Comparison of ENCODE assay signal across 29 cellular contexts in the genomic region with DNA sequence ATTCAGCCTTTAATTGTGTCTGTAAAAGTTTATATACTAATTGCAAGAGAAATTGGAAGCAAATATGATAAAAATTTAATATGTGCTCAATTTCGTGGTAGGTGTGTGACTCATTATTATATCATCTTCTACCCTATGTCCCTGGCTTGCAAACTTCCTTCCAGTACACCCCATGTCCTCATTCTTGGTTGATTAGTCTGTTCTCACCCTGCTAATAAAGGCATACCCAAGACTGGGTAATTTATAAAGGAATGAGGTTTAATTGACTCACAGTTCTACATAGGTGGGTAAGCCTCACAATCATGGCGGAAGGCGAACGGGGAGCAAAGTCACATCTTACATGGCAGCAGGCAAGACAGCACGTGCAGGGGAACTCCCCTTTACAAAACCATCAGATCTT. TPM values are rescaled to one million over a fixed set of nuclear protein-coding genes. Genes with fewer than 3 reads are reported as not detected.
DNase-seq lines count a peak whose midpoint lies in the region; ATAC-seq, FAIRE-seq and TF ChIP-seq lines count a peak whose summit lies in the region.
"Had no signal": no experiment of that assay in that cellular context is flagged by ENCODE, and none has a peak within 500 bp of the region (broad histone marks: within the 10 kb centered on the region; RNA-seq: fewer than 3 reads in every experiment).

No MANE protein-coding gene starts in this region.

- no TSS peak for BruUV-seq in mammary epithelial cell (replicated peaks; lab: Mats Ljungman, UMichigan)

- DNase-seq in EL (peak; percentile 27), M059J (ENCODE audit: low read depth) (peak; percentile 34), mammary epithelial cell (peak; percentile 85), keratinocyte (ENCODE audit: low read depth, low spot score) (peak; percentile 86), smooth muscle cell (lab: John Stamatoyannopoulos, UW; ENCODE audit: unreplicated experiment) (no peak), SK-N-SH (no peak)
- no peak for DNase-seq in stimulated activated effector memory CD8-positive, alpha-beta T cell treated with anti-CD3 and anti-CD28 coated beads, Interleukin-12 subunit alpha, Interleukin-12 subunit beta, amount 100 ng/mL, for 72 hours (ENCODE audit: low spot score in 2 of 2)
- DNase-seq: ACHN; activated CD8-positive, alpha-beta T cell treated with anti-CD3 and anti-CD28 coated beads, Interleukin-2, amount 10 ng/mL, durations not matched to agents 7 days and 5 days; caudate nucleus; DMS153; endodermal cell; islet precursor cell; natural killer cell; NCI-H1092; NCI-H187; occipital lobe; RPMI8226; small intestine; stimulated activated CD4-positive, alpha-beta T cell treated with anti-CD3 and anti-CD28 coated beads, Interleukin-1b, Interleukin-23, amount 100 ng/mL, for 48 hours; T-helper 2 cell; transverse colon had no signal

- no peaks in the 10 kb centered on the region for H3K36me3 ChIP-seq in mammary epithelial cell (ENCODE audit: insufficient read depth, low read length)
- no peaks in the 10 kb centered on the region for H3K36me3 ChIP-seq in keratinocyte (ENCODE audit: control insufficient read depth in 2 of 2, extremely low read depth in 1 of 2, insufficient read depth in 2 of 2, low read length in 2 of 2)
- no peaks in the 10 kb centered on the region for H3K36me3 ChIP-seq in smooth muscle cell (ENCODE audit: low read depth)
- no peaks in the 10 kb centered on the region for H3K36me3 ChIP-seq in SK-N-SH (replicated peaks in 1 of 2; ENCODE audit: control insufficient read depth in 1 of 2, insufficient read depth in 2 of 2, low read length in 1 of 2)
- H3K36me3 ChIP-seq: transverse colon had no signal

- H3K9me3 ChIP-seq in mammary epithelial cell (replicated peaks; ENCODE audit: insufficient read depth, low read length) (peaks cover 9% of the 10 kb centered on the region), keratinocyte (ENCODE audit: control insufficient read depth, low read depth, low read length) (no peaks in the 10 kb centered on the region), smooth muscle cell (replicated peaks; ENCODE audit: low read depth) (no peaks in the 10 kb centered on the region), SK-N-SH (no peaks in the 10 kb centered on the region)
- H3K9me3 ChIP-seq: transverse colon had no signal

- no peaks in the 10 kb centered on the region for H3F3A ChIP-seq in smooth muscle cell (ENCODE audit: low read depth)
- no peaks in the 10 kb centered on the region for H3F3A ChIP-seq in SK-N-SH (replicated peaks; ENCODE audit: insufficient read depth)

- TF ChIP-seq RAD21 in SK-N-SH (IDR thresholded peaks at IDR 0.05; ENCODE audit: low read length) = no peak

- CTCF ChIA-PET in mammary epithelial cell (lab: Charles Lee; ENCODE audit: low non-redundant PET) (no interaction called here), SK-N-SH (lab: Yijun Ruan, JAX) (interaction anchor here (1.2 to 1.5 kb wide), 2 partner anchors 29 to 153 kb away, joined by 3 to 5 read pairs; no protein-coding TSS in a partner anchor)

- POLR2A ChIA-PET in SK-N-SH (lab: Yijun Ruan, JAX) = no interaction called here

- no peak for FAIRE-seq in keratinocyte (lab: Jason Lieb, UNC)
- FAIRE-seq: small intestine had no signal

- H3K4me2 ChIP-seq in mammary epithelial cell (ENCODE audit: insufficient read depth, low read depth, low read length) (peak overlapping the region; percentile 47), keratinocyte (ENCODE audit: control insufficient read depth, extremely low read depth, insufficient read depth, low read depth, low read length) (peak overlapping the region; percentile 57), smooth muscle cell (no peak overlapping the region), SK-N-SH (no peak overlapping the region)

- in situ Hi-C loops in mammary epithelial cell (cut with MboI; ENCODE audit: low sequenced_read_pairs in 2 of 2) = no loop called here

- H3K27me3 ChIP-seq in mammary epithelial cell (ENCODE audit: insufficient read depth, low read length) (no peaks in the 10 kb centered on the region), keratinocyte (ENCODE audit: control insufficient read depth, extremely low read depth, insufficient read depth, low read length) (no peaks in the 10 kb centered on the region), smooth muscle cell (ENCODE audit: low read depth) (peaks cover 4% of the 10 kb centered on the region), SK-N-SH (ENCODE audit: insufficient read depth) (peaks cover 8% of the 10 kb centered on the region; the same call in 1 of the 2 replicates)
- H3K27me3 ChIP-seq: transverse colon had no signal

- peaks cover 10% of the 10 kb centered on the region for H3K4me1 ChIP-seq in mammary epithelial cell (ENCODE audit: insufficient read depth, low read length)
- H3K4me1 ChIP-seq in keratinocyte (ENCODE audit: control insufficient read depth, extremely low read depth, insufficient read depth, low read length) = peaks cover 8% of the 10 kb centered on the region
- no peaks in the 10 kb centered on the region for H3K4me1 ChIP-seq in smooth muscle cell (ENCODE audit: low read depth)
- no peaks in the 10 kb centered on the region for H3K4me1 ChIP-seq in SK-N-SH (ENCODE audit: control insufficient read depth in 1 of 2, insufficient read depth in 2 of 2, low read depth in 1 of 2, low read length in 1 of 2)
- H3K4me1 ChIP-seq: transverse colon had no signal

- H3K79me2 ChIP-seq in mammary epithelial cell (ENCODE audit: insufficient read depth, low read length) = no peaks in the 10 kb centered on the region
- no peaks in the 10 kb centered on the region for H3K79me2 ChIP-seq in keratinocyte (ENCODE audit: control insufficient read depth, insufficient read depth, low read length)
- H3K79me2 ChIP-seq in smooth muscle cell (ENCODE audit: low read depth) = no peaks in the 10 kb centered on the region
- no peaks in the 10 kb centered on the region for H3K79me2 ChIP-seq in SK-N-SH (ENCODE audit: insufficient read depth)

- H3K9me1 ChIP-seq in keratinocyte (ENCODE audit: control insufficient read depth, extremely low read depth, insufficient read depth, low read length) = no peaks in the 10 kb centered on the region

- 4% methylated on average over 4 of the region's 5 CpGs for WGBS in mammary epithelial cell (ENCODE audit: low coverage, missing lambda C conversion rate)
- 74% methylated on average over 5 of the region's 5 CpGs for WGBS in smooth muscle cell (ENCODE audit: low lambda C conversion rate)
- 55% methylated on average over 5 of the region's 5 CpGs for WGBS in SK-N-SH (ENCODE audit: low lambda C conversion rate)

- H3K9me2 ChIP-seq in SK-N-SH = no peaks in the 10 kb centered on the region

- no peak overlapping the region for H3K27ac Mint-ChIP-seq in stimulated activated effector memory CD8-positive, alpha-beta T cell treated with anti-CD3 and anti-CD28 coated beads, Interleukin-12 subunit alpha, Interleukin-12 subunit beta, amount 100 ng/mL, for 72 hours
- H3K27ac Mint-ChIP-seq: activated CD8-positive, alpha-beta T cell treated with anti-CD3 and anti-CD28 coated beads, Interleukin-2, amount 10 ng/mL, durations not matched to agents 7 days and 5 days; activated naive CD4-positive, alpha-beta T cell treated with anti-CD3 and anti-CD28 coated beads, Interleukin-2, amount 50 U/mL, for 72 hours; endodermal cell; natural killer cell had no signal

- intact Hi-C loops in mammary epithelial cell (cut with micrococcal nuclease) = no loop called here

- H3K36me3 Mint-ChIP-seq in stimulated activated effector memory CD8-positive, alpha-beta T cell treated with anti-CD3 and anti-CD28 coated beads, Interleukin-12 subunit alpha, Interleukin-12 subunit beta, amount 100 ng/mL, for 72 hours = no peaks in the 10 kb centered on the region
- H3K36me3 Mint-ChIP-seq: activated naive CD4-positive, alpha-beta T cell treated with anti-CD3 and anti-CD28 coated beads, Interleukin-2, amount 50 U/mL, for 72 hours; natural killer cell had no signal

- H3K27ac ChIP-seq in mammary epithelial cell (ENCODE audit: insufficient read depth, low read depth, low read length) (peak overlapping the region; percentile 56), keratinocyte (ENCODE audit: control insufficient read depth, insufficient read depth, low read length) (peak overlapping the region; percentile 74), smooth muscle cell (ENCODE audit: low read depth) (no peak overlapping the region), SK-N-SH (ENCODE audit: low read depth in 2 of 2, low read length in 1 of 2) (no peak overlapping the region)
- H3K27ac ChIP-seq: SK-N-MC, transverse colon had no signal

- H3K9ac ChIP-seq in mammary epithelial cell (ENCODE audit: insufficient read depth, low read length) (no peak overlapping the region), keratinocyte (ENCODE audit: control insufficient read depth, extremely low read depth, insufficient read depth, low read length) (no peak overlapping the region), smooth muscle cell (ENCODE audit: low read depth) (no peak overlapping the region), SK-N-SH (no peak overlapping the region)

- dilution Hi-C loops in mammary epithelial cell (cut with HindIII; ENCODE audit: low sequenced_read_pairs) = no loop called here
- dilution Hi-C loops in keratinocyte (cut with MboI; ENCODE audit: extremely low pct_ligation_motif_present, low sequenced_read_pairs) = no loop called here

- H3K4me3 ChIP-seq in mammary epithelial cell (replicated peaks in 1 of 3; ENCODE audit: insufficient read depth in 1 of 3, low read depth in 2 of 3, low read length in 3 of 3) (no peak overlapping the region), keratinocyte (ENCODE audit: control insufficient read depth in 2 of 3, extremely low read depth in 1 of 3, insufficient read depth in 2 of 3, low read depth in 1 of 3, low read length in 3 of 3) (peak overlapping the region in 1 of 3 experiments; percentile 14), smooth muscle cell (no peak overlapping the region), SK-N-SH (ENCODE audit: low read depth in 2 of 2, low read length in 1 of 2) (no peak overlapping the region)
- H3K4me3 ChIP-seq: SK-N-MC, transverse colon had no signal

- TF ChIP-seq EP300 in SK-N-SH (IDR thresholded peaks at IDR 0.05; ENCODE audit: borderline replicate concordance in 1 of 2, low read depth in 1 of 2, low read length in 1 of 2) = no peak

- no peak for TF ChIP-seq CTCF in mammary epithelial cell (conservative IDR thresholded peaks at IDR 0.05 in 1 of 2, IDR thresholded peaks at IDR 0.05 in 1 of 2; ENCODE audit: extremely low read depth in 1 of 2, insufficient read depth in 1 of 2, low read depth in 1 of 2, low read length in 2 of 2)
- no peak for TF ChIP-seq CTCF in keratinocyte (optimal IDR thresholded peaks at IDR 0.05 in 1 of 3, IDR thresholded peaks at IDR 0.05 in 1 of 3, conservative IDR thresholded peaks at IDR 0.05 in 1 of 3; ENCODE audit: extremely low read depth in 1 of 3, insufficient read depth in 2 of 3, low read length in 3 of 3)
- no peak for TF ChIP-seq CTCF in smooth muscle cell (IDR thresholded peaks at IDR 0.05; ENCODE audit: borderline replicate concordance, insufficient read depth, poor library complexity, severe bottlenecking)
- no peak for TF ChIP-seq CTCF in SK-N-SH (IDR thresholded peaks at IDR 0.05)

- peaks cover 9% of the 10 kb centered on the region for H3K4me1 Mint-ChIP-seq in stimulated activated effector memory CD8-positive, alpha-beta T cell treated with anti-CD3 and anti-CD28 coated beads, Interleukin-12 subunit alpha, Interleukin-12 subunit beta, amount 100 ng/mL, for 72 hours
- H3K4me1 Mint-ChIP-seq: endodermal cell had no signal

- H3K9me3 Mint-ChIP-seq in stimulated activated effector memory CD8-positive, alpha-beta T cell treated with anti-CD3 and anti-CD28 coated beads, Interleukin-12 subunit alpha, Interleukin-12 subunit beta, amount 100 ng/mL, for 72 hours = no peaks in the 10 kb centered on the region
- H3K9me3 Mint-ChIP-seq: activated naive CD4-positive, alpha-beta T cell treated with anti-CD3 and anti-CD28 coated beads, Interleukin-2, amount 50 U/mL, for 72 hours; endodermal cell; natural killer cell had no signal

- ATAC-seq in stimulated activated effector memory CD8-positive, alpha-beta T cell treated with anti-CD3 and anti-CD28 coated beads, Interleukin-12 subunit alpha, Interleukin-12 subunit beta, amount 100 ng/mL, for 72 hours = no peak
- no peak for ATAC-seq in GM21526 (IDR thresholded peaks at IDR 0.05; ENCODE audit: low FRiP score, unreplicated experiment)
- ATAC-seq: activated CD8-positive, alpha-beta T cell treated with anti-CD3 and anti-CD28 coated beads, Interleukin-2, amount 10 ng/mL, durations not matched to agents 7 days and 5 days; activated naive CD4-positive, alpha-beta T cell treated with anti-CD3 and anti-CD28 coated beads, Interleukin-2, amount 50 U/mL, for 72 hours; natural killer cell had no signal

- H4K20me1 ChIP-seq in mammary epithelial cell (ENCODE audit: insufficient read depth, low read length) (no peaks in the 10 kb centered on the region), keratinocyte (ENCODE audit: control insufficient read depth, extremely low read depth, insufficient read depth, low read length) (no peaks in the 10 kb centered on the region), smooth muscle cell (ENCODE audit: low read depth) (no peaks in the 10 kb centered on the region), SK-N-SH (ENCODE audit: insufficient read depth) (no peaks in the 10 kb centered on the region)

- no peak overlapping the region for H3K4me3 Mint-ChIP-seq in stimulated activated effector memory CD8-positive, alpha-beta T cell treated with anti-CD3 and anti-CD28 coated beads, Interleukin-12 subunit alpha, Interleukin-12 subunit beta, amount 100 ng/mL, for 72 hours
- H3K4me3 Mint-ChIP-seq: activated CD8-positive, alpha-beta T cell treated with anti-CD3 and anti-CD28 coated beads, Interleukin-2, amount 10 ng/mL, durations not matched to agents 7 days and 5 days; endodermal cell; natural killer cell had no signal

- H2AFZ ChIP-seq in mammary epithelial cell (ENCODE audit: low read depth, low read length) = peak overlapping the region; percentile 76
- H2AFZ ChIP-seq in keratinocyte (ENCODE audit: control insufficient read depth, low read length) = peak overlapping the region; percentile 78
- H2AFZ ChIP-seq in smooth muscle cell (ENCODE audit: low read depth) = no peak overlapping the region
- no peak overlapping the region for H2AFZ ChIP-seq in SK-N-SH (ENCODE audit: low read depth)

RNA-seq across cellular contexts. Expression of gene MRGPRX3, which starts 11.9 kb away (rescaled TPM):
- not detected in 2 replicates for total RNA-seq in M059J (2014; rRNA removed; shearing (Covaris generic))
- 10 to 100 TPM in 1 of 2 donors, 1 to 10 TPM in 1; 5.8 to 33.4 TPM for total RNA-seq in mammary epithelial cell
- 28.1 TPM for polyA plus RNA-seq in mammary epithelial cell
- 9.8 TPM for polyA minus RNA-seq in mammary epithelial cell
- polyA plus RNA-seq in keratinocyte = 2.9 to 5.2 TPM (median 3.1 TPM) in 3 replicates
- 0.64 TPM for polyA plus RNA-seq in keratinocyte (2011; ENCODE audit: low read depth)
- polyA plus RNA-seq in keratinocyte (2011; cell fraction: cytosol; rRNA removed) = 2.0 and 2.2 TPM in 2 replicates
- polyA plus RNA-seq in keratinocyte (2011; cell fraction: nucleus; rRNA removed) = 9.5 and 11.5 TPM in 2 replicates
- 0.23 and 2.2 TPM in 2 replicates for polyA plus RNA-seq in keratinocyte (2012; ENCODE audit: low replicate concordance)
- 1.9 to 8.7 TPM (median 4.0 TPM) in 3 replicates for polyA minus RNA-seq in keratinocyte
- 4.2 TPM for polyA minus RNA-seq in keratinocyte (2011; cell fraction: cytosol; rRNA and poly(A)+ RNA removed)
- 3.9 and 9.1 TPM in 2 replicates for polyA minus RNA-seq in keratinocyte (2011; cell fraction: nucleus; rRNA and poly(A)+ RNA removed)
- total RNA-seq in smooth muscle cell = not detected in 2 replicates
- not detected in 2 replicates for polyA plus RNA-seq in smooth muscle cell
- polyA plus RNA-seq in SK-N-SH (2012; rRNA removed) = not detected in 2 replicates
- polyA plus RNA-seq in SK-N-SH (2012; cell fraction: cytosol; rRNA removed) = 0.05 TPM in 1 of 2 replicates, not detected in the other
- polyA plus RNA-seq in SK-N-SH (2012; cell fraction: nucleus; rRNA removed) = not detected in 2 replicates
- total RNA-seq: activated CD8-positive, alpha-beta T cell treated with anti-CD3 and anti-CD28 coated beads, Interleukin-2, amount 10 ng/mL, durations not matched to agents 7 days and 5 days; activated naive CD4-positive, alpha-beta T cell treated with anti-CD3 and anti-CD28 coated beads, Interleukin-2, amount 50 U/mL, for 72 hours; endodermal cell; fibroblast of lung; glomerular endothelial cell; natural killer cell; occipital lobe; transverse colon had no signal
- polyA plus RNA-seq: BJ, fibroblast of lung, small intestine had no signal

RNA-seq across cellular contexts. Expression of gene MRGPRX4, which starts 28.4 kb away (rescaled TPM):
- total RNA-seq in M059J (2014; rRNA removed; shearing (Covaris generic)) = not detected in 2 replicates
- total RNA-seq in mammary epithelial cell (1 to 10 TPM in 1 of 2 donors, under 1 TPM in 1; 0.33 to 1.2 TPM), smooth muscle cell (not detected in 2 replicates)
- polyA plus RNA-seq in mammary epithelial cell (1.2 TPM), keratinocyte (0.05 to 0.18 TPM (median 0.08 TPM) in 3 replicates), smooth muscle cell (not detected in 2 replicates), SK-N-SH (2012; rRNA removed) (not detected in 2 replicates)
- polyA minus RNA-seq in mammary epithelial cell (not detected), keratinocyte (0.36 to 0.67 TPM in 2 of 3 replicates, not detected in the other)
- polyA plus RNA-seq in keratinocyte (2011; ENCODE audit: low read depth) = not detected
- polyA plus RNA-seq in keratinocyte (2011; cell fraction: cytosol; rRNA removed) = 0.16 TPM in 2 replicates
- polyA plus RNA-seq in keratinocyte (2011; cell fraction: nucleus; rRNA removed) = 0.48 and 0.63 TPM in 2 replicates
- polyA plus RNA-seq in keratinocyte (2012; ENCODE audit: low replicate concordance) = 0.15 TPM in 1 of 2 replicates, not detected in the other
- not detected for polyA minus RNA-seq in keratinocyte (2011; cell fraction: cytosol; rRNA and poly(A)+ RNA removed)
- polyA minus RNA-seq in keratinocyte (2011; cell fraction: nucleus; rRNA and poly(A)+ RNA removed) = not detected in 2 replicates
- polyA plus RNA-seq in SK-N-SH (2012; cell fraction: cytosol; rRNA removed) = not detected in 2 replicates
- not detected in 2 replicates for polyA plus RNA-seq in SK-N-SH (2012; cell fraction: nucleus; rRNA removed)
- total RNA-seq: activated CD8-positive, alpha-beta T cell treated with anti-CD3 and anti-CD28 coated beads, Interleukin-2, amount 10 ng/mL, durations not matched to agents 7 days and 5 days; activated naive CD4-positive, alpha-beta T cell treated with anti-CD3 and anti-CD28 coated beads, Interleukin-2, amount 50 U/mL, for 72 hours; endodermal cell; fibroblast of lung; glomerular endothelial cell; lower leg skin; natural killer cell; occipital lobe; transverse colon had no signal
- polyA plus RNA-seq: BJ, fibroblast of lung, small intestine had no signal

RNA-seq across cellular contexts. Expression of gene SAAL1, which starts 38.4 kb away (rescaled TPM):
- 23.7 and 35.6 TPM in 2 replicates for total RNA-seq in M059J (2014; rRNA removed; shearing (Covaris generic))
- total RNA-seq in mammary epithelial cell = 10 to 100 TPM; 12.2 to 24.6 TPM
- 20.1 TPM for polyA plus RNA-seq in mammary epithelial cell
- 12.2 TPM for polyA minus RNA-seq in mammary epithelial cell
- 15.8 to 28.3 TPM (median 22.6 TPM) in 3 replicates for polyA plus RNA-seq in keratinocyte
- polyA plus RNA-seq in keratinocyte (2011; ENCODE audit: low read depth) = 17.1 TPM
- polyA plus RNA-seq in keratinocyte (2011; cell fraction: cytosol; rRNA removed) = 12.8 and 18.6 TPM in 2 replicates
- 16.6 and 24.5 TPM in 2 replicates for polyA plus RNA-seq in keratinocyte (2011; cell fraction: nucleus; rRNA removed)
- polyA plus RNA-seq in keratinocyte (2012; ENCODE audit: low replicate concordance) = 10.1 and 22.1 TPM in 2 replicates
- polyA minus RNA-seq in keratinocyte = 4.6 to 15.2 TPM (median 6.0 TPM) in 3 replicates
- 11.5 TPM for polyA minus RNA-seq in keratinocyte (2011; cell fraction: cytosol; rRNA and poly(A)+ RNA removed)
- 9.4 and 16.3 TPM in 2 replicates for polyA minus RNA-seq in keratinocyte (2011; cell fraction: nucleus; rRNA and poly(A)+ RNA removed)
- total RNA-seq in smooth muscle cell = 20.0 and 22.2 TPM in 2 replicates
- polyA plus RNA-seq in smooth muscle cell = 19.4 and 19.9 TPM in 2 replicates
- 17.9 and 19.6 TPM in 2 replicates for polyA plus RNA-seq in SK-N-SH (2012; rRNA removed)
- polyA plus RNA-seq in SK-N-SH (2012; cell fraction: cytosol; rRNA removed) = 21.4 and 26.2 TPM in 2 replicates
- 16.9 and 22.3 TPM in 2 replicates for polyA plus RNA-seq in SK-N-SH (2012; cell fraction: nucleus; rRNA removed)

Comparison
In these comparisons a context has a peak if more than half of its experiments do, and no peak if none do; other contexts are left out.
1. DNase-seq: peak in EL (single experiment), M059J (single experiment), mammary epithelial cell (single experiment) and keratinocyte (single experiment); none in stimulated activated effector memory CD8-positive, alpha-beta T cell treated with anti-CD3 and anti-CD28 coated beads, Interleukin-12 subunit alpha, Interleukin-12 subunit beta, amount 100 ng/mL, for 72 hours (0 of 2), smooth muscle cell (single experiment) and SK-N-SH (single experiment).
2. H2AFZ ChIP-seq: peak in mammary epithelial cell (single experiment) and keratinocyte (single experiment); none in smooth muscle cell (single experiment) and SK-N-SH (single experiment).
3. H3K27ac ChIP-seq: peak in mammary epithelial cell (single experiment) and keratinocyte (single experiment); none in smooth muscle cell (single experiment) and SK-N-SH (0 of 2).
4. H3K4me2 ChIP-seq: peak in mammary epithelial cell (single experiment) and keratinocyte (single experiment); none in smooth muscle cell (single experiment) and SK-N-SH (single experiment).